Comparison of ENCODE assay signal across 15 cellular contexts in genomic region chr6:108363113-108363512, GRCh38.
DNase-seq lines count a peak whose midpoint lies in the region; ATAC-seq and TF ChIP-seq lines count a peak whose summit lies in the region.
"Had no signal": no experiment of that assay in that cellular context is flagged by ENCODE, and none has a peak within 500 bp of the region (broad histone marks: within the 10 kb centered on the region; RNA-seq: fewer than 3 reads in every experiment).

No MANE protein-coding gene starts in this region.

- peak; percentile 81 to 92 (median 88) for ATAC-seq in right lobe of liver
- ATAC-seq in GM21737 (IDR thresholded peaks at IDR 0.05; ENCODE audit: unreplicated experiment) = no peak
- ATAC-seq: A549, GM12878 had no signal

- 67% methylated on average over 3 of the region's 3 CpGs for WGBS in hepatocyte (ENCODE audit: low lambda C conversion rate, missing lambda C conversion rate)
- WGBS in right lobe of liver (ENCODE audit: insufficient coverage, low coverage, low lambda C conversion rate, missing lambda C conversion rate) = 24% methylated on average over 3 of the region's 3 CpGs
- 57 to 58% methylated on average over 3 of the region's 3 CpGs for WGBS in GM23248 (ENCODE audit: low coverage in 1 of 2, low lambda C conversion rate in 2 of 2, missing lambda C conversion rate in 2 of 2), 2 experiments

- H3K9me3 ChIP-seq in Loucy (ENCODE audit: insufficient read depth, low read depth, low read length) (no peaks in the 10 kb centered on the region), OCI-LY3 (ENCODE audit: insufficient read depth, low read length) (no peaks in the 10 kb centered on the region), hepatocyte (ENCODE audit: low read depth) (no peaks in the 10 kb centered on the region), right lobe of liver (no peaks in the 10 kb centered on the region), GM23248 (ENCODE audit: low read depth) (no peaks in the 10 kb centered on the region)
- H3K9me3 ChIP-seq: A549, BE2C, HAP-1 had no signal

- H3K27ac ChIP-seq in OCI-LY3 (ENCODE audit: low read length) = no peak overlapping the region
- no peak overlapping the region for H3K27ac ChIP-seq in hepatocyte
- H3K27ac ChIP-seq in right lobe of liver = peak overlapping the region in 2 of 3 donors; percentile 46 to 60
- H3K27ac ChIP-seq in GM23248 = no peak overlapping the region
- H3K27ac ChIP-seq: A549, C4-2B had no signal

- no peak overlapping the region for H3K4me2 ChIP-seq in Loucy (ENCODE audit: low read depth, low read length, poor library complexity, severe bottlenecking)
- 0 out of 2 replicates have a peak overlapping the region, but pooled peaks have one; percentile 82 for H3K4me2 ChIP-seq in OCI-LY3 (ENCODE audit: low read length)
- no peak overlapping the region for H3K4me2 ChIP-seq in hepatocyte
- H3K4me2 ChIP-seq in GM23248 (ENCODE audit: unreplicated experiment) = no peak overlapping the region
- H3K4me2 ChIP-seq: A549 had no signal

- in situ Hi-C loops in GM23248 (cut with MboI) = no loop called here

- H3K79me2 ChIP-seq in Loucy (ENCODE audit: insufficient read depth, low read length) (no peaks in the 10 kb centered on the region), OCI-LY3 (ENCODE audit: low read length) (no peaks in the 10 kb centered on the region), hepatocyte (no peaks in the 10 kb centered on the region), GM23248 (ENCODE audit: insufficient read depth) (no peaks in the 10 kb centered on the region)

- H3K4me1 ChIP-seq in Loucy (ENCODE audit: insufficient read depth, low read length, poor library complexity, severe bottlenecking) = peaks cover 49% of the 10 kb centered on the region
- H3K4me1 ChIP-seq in OCI-LY3 (ENCODE audit: low read length) = peaks cover 20% of the 10 kb centered on the region
- H3K4me1 ChIP-seq in hepatocyte (ENCODE audit: insufficient read depth) = no peaks in the 10 kb centered on the region
- H3K4me1 ChIP-seq in right lobe of liver = peaks cover 0 to 26% (median 1%) of the 10 kb centered on the region in 4 donors
- 0 out of 2 replicates have a peak, but pooled peaks cover 4% of the 10 kb centered on the region for H3K4me1 ChIP-seq in GM23248 (ENCODE audit: insufficient read depth)
- H3K4me1 ChIP-seq: A549, BE2C had no signal

- peak; percentile 28 for DNase-seq in hepatocyte (ENCODE audit: low spot score)
- no peak for DNase-seq in right lobe of liver
- no peak for DNase-seq in iPS-NIHi11 (ENCODE audit: low spot score)
- no peak for DNase-seq in GM23248
- DNase-seq: BE2C; CD4-positive, alpha-beta memory T cell; DMS79; GOT3 had no signal

- H3F3A ChIP-seq in Loucy (ENCODE audit: low read depth) (no peaks in the 10 kb centered on the region), GM23248 (ENCODE audit: insufficient read depth) (no peaks in the 10 kb centered on the region)

- intact Hi-C loops in right lobe of liver (cut with DNase I) = no loop called here

- H3K27me3 ChIP-seq in Loucy (ENCODE audit: insufficient read depth, low read length, poor library complexity, severe bottlenecking) (no peaks in the 10 kb centered on the region), OCI-LY3 (ENCODE audit: low read depth, low read length) (no peaks in the 10 kb centered on the region), hepatocyte (no peaks in the 10 kb centered on the region), right lobe of liver (no peaks in the 10 kb centered on the region), GM23248 (replicated peaks; ENCODE audit: insufficient read depth) (no peaks in the 10 kb centered on the region)
- H3K27me3 ChIP-seq: BE2C had no signal

- H3K36me3 ChIP-seq in Loucy (ENCODE audit: insufficient read depth, low read length) (no peaks in the 10 kb centered on the region), OCI-LY3 (replicated peaks; ENCODE audit: low read depth, low read length) (no peaks in the 10 kb centered on the region), hepatocyte (replicated peaks; ENCODE audit: insufficient read depth, low read depth) (no peaks in the 10 kb centered on the region), right lobe of liver (no peaks in the 10 kb centered on the region), GM23248 (ENCODE audit: low read depth) (no peaks in the 10 kb centered on the region)
- H3K36me3 ChIP-seq: BE2C, HAP-1 had no signal

- H2AFZ ChIP-seq in Loucy (ENCODE audit: low read length) (0 out of 2 replicates have a peak overlapping the region, but pooled peaks have one; percentile 5), OCI-LY3 (ENCODE audit: low read depth, low read length) (no peak overlapping the region), hepatocyte (no peak overlapping the region), GM23248 (no peak overlapping the region)

- H3K9me2 ChIP-seq in Loucy (replicated peaks; ENCODE audit: low read depth, low read length) (no peaks in the 10 kb centered on the region), hepatocyte (replicated peaks; ENCODE audit: insufficient read depth) (no peaks in the 10 kb centered on the region), GM23248 (ENCODE audit: insufficient read depth) (no peaks in the 10 kb centered on the region)

- H3K4me3 ChIP-seq in Loucy (ENCODE audit: low read length, poor library complexity, severe bottlenecking) = no peak overlapping the region
- H3K4me3 ChIP-seq in OCI-LY3 (ENCODE audit: low read length) = no peak overlapping the region
- no peak overlapping the region for H3K4me3 ChIP-seq in hepatocyte
- H3K4me3 ChIP-seq in right lobe of liver = no peak overlapping the region
- H3K4me3 ChIP-seq in GM23248 = no peak overlapping the region
- H3K4me3 ChIP-seq: A549, GM12878, HAP-1 had no signal

- H4K20me1 ChIP-seq in Loucy (ENCODE audit: insufficient read depth, low read length, poor library complexity, severe bottlenecking) (no peaks in the 10 kb centered on the region), OCI-LY3 (ENCODE audit: insufficient read depth, low read length) (no peaks in the 10 kb centered on the region), hepatocyte (ENCODE audit: insufficient read depth, poor library complexity, severe bottlenecking) (no peaks in the 10 kb centered on the region), GM23248 (ENCODE audit: insufficient read depth) (no peaks in the 10 kb centered on the region)

- TF ChIP-seq POLR2A in right lobe of liver (IDR thresholded peaks at IDR 0.05) = no peak

- TF ChIP-seq CTCF in Loucy (conservative IDR thresholded peaks at IDR 0.05; ENCODE audit: low read length) (no peak), OCI-LY3 (IDR thresholded peaks at IDR 0.05; ENCODE audit: low read depth, low read length) (no peak), hepatocyte (IDR thresholded peaks at IDR 0.05; ENCODE audit: poor library complexity) (no peak), right lobe of liver (IDR thresholded peaks at IDR 0.05) (no peak)

- H3K9ac ChIP-seq in Loucy (ENCODE audit: low read depth, low read length, poor library complexity, severe bottlenecking) (no peak overlapping the region), OCI-LY3 (ENCODE audit: low read length) (no peak overlapping the region), GM23248 (no peak overlapping the region)

Comparison
In these comparisons a context has a peak if more than half of its experiments do, and no peak if none do; other contexts are left out.
1. H3K27ac ChIP-seq: peak in right lobe of liver (2 of 3); none in OCI-LY3 (single experiment), hepatocyte (single experiment) and GM23248 (single experiment).